ENCODE assay signal across 8 cellular contexts in the genomic region with DNA sequence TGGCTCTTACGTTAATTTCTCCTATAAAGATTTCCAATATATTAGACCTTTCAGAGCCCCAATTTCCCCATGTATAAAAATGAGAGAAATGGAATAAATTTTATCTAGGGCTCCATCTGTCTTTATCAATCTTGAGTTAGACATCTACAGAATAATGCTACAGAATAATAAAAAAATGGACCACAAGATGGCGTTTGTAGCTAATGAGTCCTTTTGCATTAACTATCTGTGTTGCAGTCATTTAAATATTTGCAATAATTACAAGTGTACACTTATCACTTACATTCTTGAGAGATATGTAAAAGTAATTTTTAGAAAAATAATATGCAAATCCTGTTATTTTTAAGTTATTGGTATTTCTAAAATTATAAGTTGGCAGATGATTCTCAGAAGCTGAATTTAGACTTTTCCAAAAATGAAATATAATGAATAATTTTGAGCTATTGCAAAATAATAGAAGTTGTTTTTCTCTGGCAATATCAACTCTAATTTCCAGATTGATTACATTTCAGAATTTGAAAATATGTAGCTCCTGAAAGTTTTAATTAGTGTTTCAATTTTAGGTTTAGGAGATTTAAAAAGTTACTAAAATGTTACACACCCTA.
DNase-seq lines count a peak whose midpoint lies in the region; ATAC-seq and TF ChIP-seq lines count a peak whose summit lies in the region.

No MANE protein-coding gene starts in this region.

- H3K27ac ChIP-seq in naive thymus-derived CD4-positive, alpha-beta T cell (ENCODE audit: low read depth, low read length) = no peak overlapping the region
- no peak overlapping the region for H3K27ac ChIP-seq in ascending aorta

- H3K27ac Mint-ChIP-seq in naive thymus-derived CD4-positive, alpha-beta T cell = no peak overlapping the region

- no peaks in the 10 kb centered on the region for H3K9me3 ChIP-seq in adipocyte (ENCODE audit: control insufficient read depth, low read length)
- H3K9me3 ChIP-seq in naive thymus-derived CD4-positive, alpha-beta T cell (ENCODE audit: control insufficient read depth in 2 of 3, low read length in 3 of 3) = no peaks in the 10 kb centered on the region
- no peaks in the 10 kb centered on the region for H3K9me3 ChIP-seq in ascending aorta

- H3K4me3 Mint-ChIP-seq in naive thymus-derived CD4-positive, alpha-beta T cell = no peak overlapping the region

- H3K36me3 ChIP-seq in adipocyte (ENCODE audit: control insufficient read depth, insufficient read depth, low read length, severe bottlenecking) (no peaks in the 10 kb centered on the region), ascending aorta (no peaks in the 10 kb centered on the region)
- H3K36me3 ChIP-seq in naive thymus-derived CD4-positive, alpha-beta T cell (ENCODE audit: control insufficient read depth in 2 of 3, insufficient read depth in 3 of 3, low read length in 3 of 3) = no peaks in the 10 kb centered on the region

- no peak overlapping the region for H3K9ac ChIP-seq in adipocyte (ENCODE audit: low read length)

- peaks cover 0 to 7% (median 0%) of the 10 kb centered on the region in 5 donors for H3K27me3 Mint-ChIP-seq in naive thymus-derived CD4-positive, alpha-beta T cell

- POLR2A ChIA-PET in naive thymus-derived CD4-positive, alpha-beta T cell (lab: Charles Lee) = no interaction called here

- H3K4me1 ChIP-seq in adipocyte (ENCODE audit: control insufficient read depth, insufficient read depth, low read length) (no peaks in the 10 kb centered on the region), ascending aorta (no peaks in the 10 kb centered on the region)
- no peaks in the 10 kb centered on the region for H3K4me1 ChIP-seq in naive thymus-derived CD4-positive, alpha-beta T cell (ENCODE audit: control insufficient read depth in 2 of 2, insufficient read depth in 2 of 2, low read length in 2 of 2)

- TF ChIP-seq CTCF in ascending aorta (IDR thresholded peaks at IDR 0.05) = peak in 1 of 3 experiments; percentile 30

- intact Hi-C loops in naive thymus-derived CD4-positive, alpha-beta T cell (cut with micrococcal nuclease) = loop anchor here (1.0 to 2.0 kb wide), 8 partner anchors 45 to 958 kb away; no protein-coding TSS in a partner anchor
- intact Hi-C loops in ascending aorta (cut with DNase I) = no loop called here

- H3K27me3 ChIP-seq in adipocyte (replicated peaks; ENCODE audit: control insufficient read depth, insufficient read depth, low read length) = no peaks in the 10 kb centered on the region
- no peaks in the 10 kb centered on the region for H3K27me3 ChIP-seq in naive thymus-derived CD4-positive, alpha-beta T cell (ENCODE audit: control insufficient read depth in 2 of 2, insufficient read depth in 2 of 2, low read length in 2 of 2)
- no peaks in the 10 kb centered on the region for H3K27me3 ChIP-seq in ascending aorta

- no peak overlapping the region for H3K4me3 ChIP-seq in adipocyte (ENCODE audit: low read length)
- H3K4me3 ChIP-seq in naive thymus-derived CD4-positive, alpha-beta T cell (ENCODE audit: low read length) = no peak overlapping the region
- no peak overlapping the region for H3K4me3 ChIP-seq in ascending aorta

- DNase-seq in DMS 273 (lab: John Stamatoyannopoulos, UW; ENCODE audit: unreplicated experiment) = peak; percentile 50
- no peak for DNase-seq in DMS 273 treated with DMSO at 0.1 percent for 48 hours (lab: John Stamatoyannopoulos, UW)
- peak; percentile 64 for DNase-seq in adipocyte (ENCODE audit: low read depth)
- peak in 5 of 9 donors; percentile 9 to 26 (median 16) for DNase-seq in naive thymus-derived CD4-positive, alpha-beta T cell
- DNase-seq in LoVo (ENCODE audit: low spot score) = no peak
- no peak for DNase-seq in ascending aorta (ENCODE audit: low spot score in 2 of 2)
- no peak for DNase-seq in activated CD4-positive, CD25-positive, alpha-beta regulatory T cell treated with anti-CD3 and anti-CD28 coated beads, Interleukin-2, amount 50 U/mL, for 72 hours

- CTCF ChIA-PET in naive thymus-derived CD4-positive, alpha-beta T cell (lab: Charles Lee) = interaction anchor here (0.7 to 5.3 kb wide), 9 partner anchors 10 to 732 kb away, joined by 3 to 37 read pairs (median 3); no protein-coding TSS in a partner anchor

- peak; percentile 42 for ATAC-seq in HG03442 (IDR thresholded peaks at IDR 0.05; ENCODE audit: unreplicated experiment)
- ATAC-seq in naive thymus-derived CD4-positive, alpha-beta T cell = no peak

- no peaks in the 10 kb centered on the region for H3K9me3 Mint-ChIP-seq in naive thymus-derived CD4-positive, alpha-beta T cell

- H3K4me1 Mint-ChIP-seq in naive thymus-derived CD4-positive, alpha-beta T cell = peaks cover 0 to 5% (median 0%) of the 10 kb centered on the region in 7 donors

- H3K36me3 Mint-ChIP-seq in naive thymus-derived CD4-positive, alpha-beta T cell = no peaks in the 10 kb centered on the region

Comparison
In these comparisons a context has a peak if more than half of its experiments do, and no peak if none do; other contexts are left out.
1. DNase-seq: peak in DMS 273 (single experiment), adipocyte (single experiment) and naive thymus-derived CD4-positive, alpha-beta T cell (5 of 9); none in DMS 273 treated with DMSO at 0.1 percent for 48 hours (single experiment), LoVo (single experiment), ascending aorta (0 of 2) and activated CD4-positive, CD25-positive, alpha-beta regulatory T cell treated with anti-CD3 and anti-CD28 coated beads, Interleukin-2, amount 50 U/mL, for 72 hours (single experiment).